ENCODE assay signal across 1 cellular context in the genomic region with DNA sequence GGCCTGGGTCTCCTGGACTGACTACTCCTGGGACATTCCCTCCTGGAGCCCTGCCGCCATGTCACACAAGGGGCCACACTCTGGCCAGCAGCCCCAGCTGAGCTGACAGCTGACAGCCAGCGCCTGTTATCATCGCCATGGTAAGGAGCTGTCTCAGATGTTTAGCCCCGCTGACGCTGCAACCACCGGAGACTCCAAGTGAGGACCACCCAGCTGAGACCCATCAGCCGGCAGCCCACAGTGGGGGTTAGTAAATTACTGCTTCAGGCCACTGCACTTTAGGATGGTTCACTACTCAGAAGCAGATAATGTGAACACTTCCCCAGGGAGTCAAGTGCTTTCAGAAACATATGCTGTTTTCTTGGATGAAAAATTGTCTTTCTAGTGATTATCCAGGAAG.
TF ChIP-seq lines count a peak whose summit lies in the region.

No MANE protein-coding gene starts in this region.

TF ChIP-seq in HepG2, 621 proteins besides CTCF, POLR2A, EP300 and RAD21:
- TF ChIP-seq ZNF7 (CRISPR knock-in tag; IDR thresholded peaks at IDR 0.05): no peak
- TF ChIP-seq GATA4 (IDR thresholded peaks at IDR 0.05; ENCODE audit: borderline replicate concordance, low read depth): no peak
- TF ChIP-seq, protein P1, sequence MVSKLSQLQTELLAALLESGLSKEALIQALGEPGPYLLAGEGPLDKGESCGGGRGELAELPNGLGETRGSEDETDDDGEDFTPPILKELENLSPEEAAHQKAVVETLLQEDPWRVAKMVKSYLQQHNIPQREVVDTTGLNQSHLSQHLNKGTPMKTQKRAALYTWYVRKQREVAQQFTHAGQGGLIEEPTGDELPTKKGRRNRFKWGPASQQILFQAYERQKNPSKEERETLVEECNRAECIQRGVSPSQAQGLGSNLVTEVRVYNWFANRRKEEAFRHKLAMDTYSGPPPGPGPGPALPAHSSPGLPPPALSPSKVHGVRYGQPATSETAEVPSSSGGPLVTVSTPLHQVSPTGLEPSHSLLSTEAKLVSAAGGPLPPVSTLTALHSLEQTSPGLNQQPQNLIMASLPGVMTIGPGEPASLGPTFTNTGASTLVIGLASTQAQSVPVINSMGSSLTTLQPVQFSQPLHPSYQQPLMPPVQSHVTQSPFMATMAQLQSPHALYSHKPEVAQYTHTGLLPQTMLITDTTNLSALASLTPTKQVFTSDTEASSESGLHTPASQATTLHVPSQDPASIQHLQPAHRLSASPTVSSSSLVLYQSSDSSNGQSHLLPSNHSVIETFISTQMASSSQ (IDR thresholded peaks at IDR 0.05; ENCODE audit: low read depth): no peak
- TF ChIP-seq, protein P1 (CRISPR knock-in tag; IDR thresholded peaks at IDR 0.05; ENCODE audit: borderline replicate concordance): 0 out of 2 replicates have a peak, but pooled peaks have one; percentile 2
- TF ChIP-seq KAT7 (CRISPR knock-in tag; IDR thresholded peaks at IDR 0.05; ENCODE audit: borderline replicate concordance): no peak
- TF ChIP-seq, protein P2, sequence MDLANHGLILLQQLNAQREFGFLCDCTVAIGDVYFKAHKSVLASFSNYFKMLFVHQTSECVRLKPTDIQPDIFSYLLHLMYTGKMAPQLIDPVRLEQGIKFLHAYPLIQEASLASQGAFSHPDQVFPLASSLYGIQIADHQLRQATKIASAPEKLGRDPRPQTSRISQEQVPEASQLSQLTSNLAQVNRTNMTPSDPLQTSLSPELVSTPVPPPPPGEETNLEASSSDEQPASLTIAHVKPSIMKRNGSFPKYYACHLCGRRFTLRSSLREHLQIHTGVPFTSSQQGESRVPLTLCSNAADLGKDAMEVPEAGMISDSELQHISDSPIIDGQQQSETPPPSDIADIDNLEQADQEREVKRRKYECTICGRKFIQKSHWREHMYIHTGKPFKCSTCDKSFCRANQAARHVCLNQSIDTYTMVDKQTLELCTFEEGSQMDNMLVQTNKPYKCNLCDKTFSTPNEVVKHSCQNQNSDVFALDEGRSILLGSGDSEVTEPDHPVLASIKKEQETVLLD (CRISPR knock-in tag; IDR thresholded peaks at IDR 0.05; ENCODE audit: low read depth): no peak
- TF ChIP-seq, protein P3, sequence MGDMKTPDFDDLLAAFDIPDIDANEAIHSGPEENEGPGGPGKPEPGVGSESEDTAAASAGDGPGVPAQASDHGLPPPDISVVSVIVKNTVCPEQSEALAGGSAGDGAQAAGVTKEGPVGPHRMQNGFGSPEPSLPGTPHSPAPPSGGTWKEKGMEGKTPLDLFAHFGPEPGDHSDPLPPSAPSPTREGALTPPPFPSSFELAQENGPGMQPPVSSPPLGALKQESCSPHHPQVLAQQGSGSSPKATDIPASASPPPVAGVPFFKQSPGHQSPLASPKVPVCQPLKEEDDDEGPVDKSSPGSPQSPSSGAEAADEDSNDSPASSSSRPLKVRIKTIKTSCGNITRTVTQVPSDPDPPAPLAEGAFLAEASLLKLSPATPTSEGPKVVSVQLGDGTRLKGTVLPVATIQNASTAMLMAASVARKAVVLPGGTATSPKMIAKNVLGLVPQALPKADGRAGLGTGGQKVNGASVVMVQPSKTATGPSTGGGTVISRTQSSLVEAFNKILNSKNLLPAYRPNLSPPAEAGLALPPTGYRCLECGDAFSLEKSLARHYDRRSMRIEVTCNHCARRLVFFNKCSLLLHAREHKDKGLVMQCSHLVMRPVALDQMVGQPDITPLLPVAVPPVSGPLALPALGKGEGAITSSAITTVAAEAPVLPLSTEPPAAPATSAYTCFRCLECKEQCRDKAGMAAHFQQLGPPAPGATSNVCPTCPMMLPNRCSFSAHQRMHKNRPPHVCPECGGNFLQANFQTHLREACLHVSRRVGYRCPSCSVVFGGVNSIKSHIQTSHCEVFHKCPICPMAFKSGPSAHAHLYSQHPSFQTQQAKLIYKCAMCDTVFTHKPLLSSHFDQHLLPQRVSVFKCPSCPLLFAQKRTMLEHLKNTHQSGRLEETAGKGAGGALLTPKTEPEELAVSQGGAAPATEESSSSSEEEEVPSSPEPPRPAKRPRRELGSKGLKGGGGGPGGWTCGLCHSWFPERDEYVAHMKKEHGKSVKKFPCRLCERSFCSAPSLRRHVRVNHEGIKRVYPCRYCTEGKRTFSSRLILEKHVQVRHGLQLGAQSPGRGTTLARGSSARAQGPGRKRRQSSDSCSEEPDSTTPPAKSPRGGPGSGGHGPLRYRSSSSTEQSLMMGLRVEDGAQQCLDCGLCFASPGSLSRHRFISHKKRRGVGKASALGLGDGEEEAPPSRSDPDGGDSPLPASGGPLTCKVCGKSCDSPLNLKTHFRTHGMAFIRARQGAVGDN (CRISPR knock-in tag; IDR thresholded peaks at IDR 0.05): peak; percentile 33; the same call in 1 of the 2 replicates
- no peak for TF ChIP-seq ZNF121 (CRISPR knock-in tag; IDR thresholded peaks at IDR 0.05)
